Comparison of ENCODE assay signal across 1 cellular context in the genomic region with DNA sequence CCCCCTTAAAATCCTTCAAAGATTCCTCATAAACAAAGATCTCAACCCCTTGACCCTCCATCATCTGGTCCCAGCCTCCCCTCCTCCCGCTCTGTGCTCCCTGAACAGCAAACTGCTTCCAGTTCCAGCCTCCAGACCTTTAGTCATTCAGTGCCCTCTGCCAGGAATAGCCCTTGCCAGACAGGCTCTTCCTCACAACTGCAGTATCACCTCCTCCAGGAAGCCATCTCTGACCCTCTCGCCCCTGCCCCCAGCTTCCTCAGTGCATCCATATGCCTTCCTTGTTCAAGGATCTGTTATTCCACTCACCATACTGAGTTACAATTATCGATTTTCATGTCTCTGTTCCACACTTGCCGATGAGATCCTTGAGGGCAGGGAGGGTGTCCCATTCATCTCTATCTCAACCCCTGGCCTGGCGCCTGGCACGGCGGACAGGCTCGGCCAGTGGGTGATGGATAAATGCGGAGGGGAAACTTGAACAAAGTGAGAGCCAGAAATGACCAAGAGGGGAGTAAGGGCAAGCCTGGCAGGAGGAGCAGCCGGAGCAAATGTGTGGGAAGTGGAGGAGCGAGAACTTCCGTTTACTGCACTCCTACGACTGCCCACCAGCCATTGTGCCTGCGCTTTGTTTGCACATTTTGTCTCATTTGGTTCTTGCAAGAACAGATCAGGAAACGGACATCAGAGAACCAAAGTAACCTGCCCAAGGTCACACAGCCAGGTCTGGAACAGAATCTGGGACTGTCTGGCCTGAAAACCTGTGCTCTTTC.
TF ChIP-seq lines count a peak whose summit lies in the region.

No MANE protein-coding gene starts in this region.

TF ChIP-seq in H1, 55 proteins besides CTCF, POLR2A, EP300 and RAD21:
- no peak for TF ChIP-seq RFX5 (IDR thresholded peaks at IDR 0.05; ENCODE audit: borderline replicate concordance, low read depth, low read length)
- TF ChIP-seq RBBP5 (IDR thresholded peaks at IDR 0.05; ENCODE audit: borderline replicate concordance, low read depth, low read length) = no peak
- no peak for TF ChIP-seq RNF2 (IDR thresholded peaks at IDR 0.05; ENCODE audit: borderline replicate concordance, low read depth, low read length, missing control alignments, poor library complexity, severe bottlenecking)
- no peak for TF ChIP-seq PHF8 (conservative IDR thresholded peaks at IDR 0.05; ENCODE audit: low read depth, low read length)
- no peak for TF ChIP-seq RXRA (IDR thresholded peaks at IDR 0.05; ENCODE audit: insufficient read depth, low read depth, low read length)
- no peak for TF ChIP-seq CTBP2 (IDR thresholded peaks at IDR 0.05; ENCODE audit: borderline replicate concordance, insufficient read depth, insufficient read length, low read length)
- TF ChIP-seq BRCA1 (IDR thresholded peaks at IDR 0.05; ENCODE audit: low read depth, low read length) = no peak
- no peak for TF ChIP-seq TCF12 (IDR thresholded peaks at IDR 0.05; ENCODE audit: low read depth, low read length)
- no peak for TF ChIP-seq BACH1 (IDR thresholded peaks at IDR 0.05; ENCODE audit: low read length)
- TF ChIP-seq GTF2F1 (IDR thresholded peaks at IDR 0.05; ENCODE audit: borderline replicate concordance, low read depth, low read length) = no peak
- no peak for TF ChIP-seq CHD2 (IDR thresholded peaks at IDR 0.05; ENCODE audit: low read length)
- TF ChIP-seq HDAC6 (IDR thresholded peaks at IDR 0.05; ENCODE audit: low read depth, low read length) = no peak
- TF ChIP-seq, protein P1, sequence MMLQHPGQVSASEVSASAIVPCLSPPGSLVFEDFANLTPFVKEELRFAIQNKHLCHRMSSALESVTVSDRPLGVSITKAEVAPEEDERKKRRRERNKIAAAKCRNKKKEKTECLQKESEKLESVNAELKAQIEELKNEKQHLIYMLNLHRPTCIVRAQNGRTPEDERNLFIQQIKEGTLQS (IDR thresholded peaks at IDR 0.05; ENCODE audit: insufficient read depth, low read depth, low read length) = no peak
